ENCODE assay signal across 8 cellular contexts in the genomic region with DNA sequence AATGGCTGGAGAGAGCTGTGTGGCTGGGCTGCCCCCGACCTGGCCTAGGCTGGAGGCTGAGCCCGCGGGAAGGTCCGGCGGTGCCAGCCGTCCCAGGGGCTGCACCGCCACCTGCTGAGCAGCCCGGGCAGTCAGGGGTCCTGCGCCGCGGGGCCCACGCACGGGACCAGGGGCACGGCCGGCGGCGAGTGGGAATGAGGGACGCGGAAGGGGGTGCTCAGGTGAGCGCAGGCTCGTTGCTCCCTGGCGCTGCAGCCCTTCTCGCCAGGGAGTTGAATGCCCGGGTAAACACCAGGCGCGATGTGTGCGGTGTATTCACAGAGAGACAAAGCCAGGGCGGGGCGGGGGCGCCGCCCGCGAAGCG. TPM values are rescaled to one million over a fixed set of nuclear protein-coding genes. Genes with fewer than 3 reads are reported as not detected.
DNase-seq lines count a peak whose midpoint lies in the region; ATAC-seq and TF ChIP-seq lines count a peak whose summit lies in the region.

No MANE protein-coding gene starts in this region.

- H3K4me1 ChIP-seq in iPS-18a (ENCODE audit: control insufficient read depth, low read depth, low read length) = peaks cover 20% of the 10 kb centered on the region
- peaks cover 34 to 73% (median 69%) of the 10 kb centered on the region in 4 donors for H3K4me1 ChIP-seq in stomach

- no peak for TF ChIP-seq POLR2A in stomach (IDR thresholded peaks at IDR 0.05)

- peak overlapping the region; percentile 77 for H3K4me3 Mint-ChIP-seq in T-helper 1 cell treated with Interleukin-12 subunit alpha and Interleukin-12 subunit beta and Interleukin-4 antibody, amounts not matched to agents 30 μg/mL and 1 μg/mL, for 36 hours
- peak overlapping the region; percentile 73 for H3K4me3 Mint-ChIP-seq in WTC11

- H3K36me3 ChIP-seq in iPS-18a (ENCODE audit: control insufficient read depth, low read depth, low read length) (no peaks in the 10 kb centered on the region), stomach (no peaks in the 10 kb centered on the region)

- intact Hi-C loops in stomach (cut with DNase I; ENCODE audit: low total_unique reads) = no loop called here

- H3K4me3 ChIP-seq in iPS-18a (ENCODE audit: low read length) = peak overlapping the region; percentile 68
- H3K4me3 ChIP-seq in stomach = peak overlapping the region; percentile 59 to 73 (median 64)

- no peak overlapping the region for H3K27ac ChIP-seq in iPS-18a (ENCODE audit: low read length)
- peak overlapping the region in 4 of 5 donors; percentile 5 to 90 (median 84) for H3K27ac ChIP-seq in stomach

- TF ChIP-seq CTCF in WTC11 (IDR thresholded peaks at IDR 0.05) (no peak), stomach (IDR thresholded peaks at IDR 0.05) (peak in 1 of 7 experiments; percentile 15)

- no peak for TF ChIP-seq EP300 in stomach (IDR thresholded peaks at IDR 0.05)

- H3K36me3 Mint-ChIP-seq in T-helper 1 cell treated with Interleukin-12 subunit alpha and Interleukin-12 subunit beta and Interleukin-4 antibody, amounts not matched to agents 30 μg/mL and 1 μg/mL, for 36 hours (ENCODE audit: low read depth) = peaks cover 2% of the 10 kb centered on the region
- H3K36me3 Mint-ChIP-seq in WTC11 = peaks cover under 1% of the 10 kb centered on the region; the same call in 1 of the 2 replicates

- no peaks in the 10 kb centered on the region for H3K9me3 ChIP-seq in iPS-18a (ENCODE audit: control insufficient read depth, low read depth, low read length)
- no peaks in the 10 kb centered on the region for H3K9me3 ChIP-seq in stomach

- ATAC-seq in HG02840 (IDR thresholded peaks at IDR 0.05; ENCODE audit: low FRiP score, unreplicated experiment) = peak; percentile 28
- ATAC-seq in WTC11 = peak; percentile 7

- peak overlapping the region; percentile 31 for H3K27ac Mint-ChIP-seq in T-helper 1 cell treated with Interleukin-12 subunit alpha and Interleukin-12 subunit beta and Interleukin-4 antibody, amounts not matched to agents 30 μg/mL and 1 μg/mL, for 36 hours
- H3K27ac Mint-ChIP-seq in WTC11 = no peak overlapping the region; the same call in 1 of the 2 replicates

- H3K4me1 Mint-ChIP-seq in T-helper 1 cell treated with Interleukin-12 subunit alpha and Interleukin-12 subunit beta and Interleukin-4 antibody, amounts not matched to agents 30 μg/mL and 1 μg/mL, for 36 hours (ENCODE audit: low read depth) = peaks cover 8% of the 10 kb centered on the region
- peaks cover 67% of the 10 kb centered on the region for H3K4me1 Mint-ChIP-seq in WTC11

- WGBS in stomach, 5 donors = 0 to 4% (median 3%) methylated on average over 2 to 34 of the region's 34 CpGs

- H3K9me3 Mint-ChIP-seq in T-helper 1 cell treated with Interleukin-12 subunit alpha and Interleukin-12 subunit beta and Interleukin-4 antibody, amounts not matched to agents 30 μg/mL and 1 μg/mL, for 36 hours = no peaks in the 10 kb centered on the region
- H3K9me3 Mint-ChIP-seq in WTC11 = no peaks in the 10 kb centered on the region

- DNase-seq in T-helper 1 cell (no peak), WTC11 (ENCODE audit: low spot score) (no peak), stomach (no peak), T-helper 9 cell (no peak)
- no peak for DNase-seq in stimulated activated CD4-positive, alpha-beta T cell treated with anti-CD3 and anti-CD28 coated beads, Interleukin-2, amount 100 ng/mL, for 48 hours

- H3K9ac ChIP-seq in iPS-18a (ENCODE audit: low read length) = no peak overlapping the region

- POLR2A ChIA-PET in WTC11 (lab: Charles Lee) = no interaction called here

- H3K27me3 ChIP-seq in iPS-18a (ENCODE audit: control insufficient read depth, insufficient read depth, low read length) (peaks cover 31% of the 10 kb centered on the region), stomach (peaks cover 0 to 39% (median 12%) of the 10 kb centered on the region in 3 donors)

- H3K27me3 Mint-ChIP-seq in T-helper 1 cell treated with Interleukin-12 subunit alpha and Interleukin-12 subunit beta and Interleukin-4 antibody, amounts not matched to agents 30 μg/mL and 1 μg/mL, for 36 hours (ENCODE audit: low read depth) = peaks cover 47% of the 10 kb centered on the region
- H3K27me3 Mint-ChIP-seq in WTC11 (ENCODE audit: low read depth) = peaks cover 26% of the 10 kb centered on the region

- CTCF ChIA-PET in WTC11 (lab: Charles Lee) = interaction anchor here (1.0 to 2.0 kb wide), 4 partner anchors 29 to 40 kb away, joined by 3 to 7 read pairs (median 4); no protein-coding TSS in a partner anchor

TF ChIP-seq in WTC11, 78 proteins besides CTCF, POLR2A, EP300 and RAD21 (continues in another document):
- TF ChIP-seq HMGXB4 (CRISPR knock-in tag; IDR thresholded peaks at IDR 0.05) = peak; percentile 22; the same call in 1 of the 2 replicates
- TF ChIP-seq FOXJ3 (CRISPR knock-in tag; IDR thresholded peaks at IDR 0.05; ENCODE audit: borderline replicate concordance) = no peak
- TF ChIP-seq ZNF263 (CRISPR knock-in tag; IDR thresholded peaks at IDR 0.05; ENCODE audit: low read depth) = no peak
- no peak for TF ChIP-seq AR (CRISPR knock-in tag; IDR thresholded peaks at IDR 0.05)
- TF ChIP-seq ETV6 (CRISPR knock-in tag; IDR thresholded peaks at IDR 0.05) = no peak
- TF ChIP-seq ZNF317 (CRISPR knock-in tag; IDR thresholded peaks at IDR 0.05; ENCODE audit: borderline replicate concordance, low read depth) = no peak
- TF ChIP-seq FOXP1 (CRISPR knock-in tag; IDR thresholded peaks at IDR 0.05; ENCODE audit: borderline replicate concordance) = 0 out of 2 replicates have a peak, but pooled peaks have one; percentile 30

RNA-seq across cellular contexts. Expression of gene SEMA3F, which starts 0.7 kb away (rescaled TPM):
- 49.0 to 52.0 TPM (median 52.0 TPM) in 3 replicates for total RNA-seq in WTC11 (2021)
- 10 to 100 TPM; 11.9 to 34.5 (median 31.2) TPM for total RNA-seq in stomach
- 10 to 100 TPM in 2 of 3 donors, 1 to 10 TPM in 1; 8.9 to 33.8 (median 14.6) TPM for polyA plus RNA-seq in stomach

RNA-seq across cellular contexts. Expression of gene GNAT1, which starts 37.0 kb away (rescaled TPM):
- total RNA-seq in WTC11 (2021) = 0.13 to 0.39 TPM (median 0.14 TPM) in 3 replicates
- total RNA-seq in stomach = not detected
- polyA plus RNA-seq in stomach = not detected

RNA-seq across cellular contexts. Expression of gene SLC38A3, which starts 50.6 kb away (rescaled TPM):
- 0.90 to 1.6 TPM (median 1.3 TPM) in 3 replicates for total RNA-seq in WTC11 (2021)
- total RNA-seq in stomach = 1 to 10 TPM in 1 of 5 donors, not detected in 4; 3.1 TPM
- polyA plus RNA-seq in stomach = 1 to 10 TPM in 1 of 3 donors, under 1 TPM in 2; 0.15 to 1.1 (median 0.93) TPM
